ENCODE assay signal across 11 cellular contexts in genomic region chr20:47870475-47870874, GRCh38.
"Had no signal": no experiment of that assay in that cellular context is flagged by ENCODE, and none has a peak within 500 bp of the region (broad histone marks: within the 10 kb centered on the region; RNA-seq: fewer than 3 reads in every experiment).

No MANE protein-coding gene starts in this region.

- H3K36me3 ChIP-seq: HAP-1 had no signal

- H3K9ac ChIP-seq: GM23248 had no signal

- H3K4me3 ChIP-seq: GM23248, GM23338, HAP-1 had no signal

- H3K4me2 ChIP-seq: GM23338 had no signal

- H3K27ac ChIP-seq: GM23248 had no signal

- H3K9me3 ChIP-seq: HAP-1 had no signal

- ATAC-seq: GM23338, HCT116 had no signal

- H3K4me1 ChIP-seq: HAP-1 had no signal

- FAIRE-seq: H1, H54 had no signal

- H2AFZ ChIP-seq: GM23248, GM23338 had no signal

- DNase-seq: GM23248, GOT3, H7, H9, HCEC 1CT, HFFc6 had no signal
